1 cellular context compared by ENCODE assay signal in genomic region chr10:389836-390448, GRCh38.
TF ChIP-seq lines count a peak whose summit lies in the region.

No MANE protein-coding gene starts in this region.

TF ChIP-seq in GM23338, 12 proteins besides CTCF, POLR2A, EP300 and RAD21:
- TF ChIP-seq JUNB (IDR thresholded peaks at IDR 0.05; ENCODE audit: unreplicated experiment) (no peak), ZNF331 (CRISPR knock-in tag; IDR thresholded peaks at IDR 0.05; ENCODE audit: low read depth) (no peak), ZNF114 (CRISPR knock-in tag; IDR thresholded peaks at IDR 0.05) (no peak), POLR2AphosphoS5 (IDR thresholded peaks at IDR 0.05; ENCODE audit: low read depth) (no peak), EZH2 (IDR thresholded peaks at IDR 0.05; ENCODE audit: low read depth, unreplicated experiment) (no peak), REST (IDR thresholded peaks at IDR 0.05; ENCODE audit: unreplicated experiment) (no peak), NANOG (IDR thresholded peaks at IDR 0.05; ENCODE audit: borderline replicate concordance) (no peak), CREB1 (CRISPR knock-in tag; IDR thresholded peaks at IDR 0.05; ENCODE audit: low read depth) (no peak), STAT1 (IDR thresholded peaks at IDR 0.05; ENCODE audit: unreplicated experiment) (no peak), EZH2phosphoT487 (IDR thresholded peaks at IDR 0.05; ENCODE audit: unreplicated experiment) (no peak)
- TF ChIP-seq, protein P1, sequence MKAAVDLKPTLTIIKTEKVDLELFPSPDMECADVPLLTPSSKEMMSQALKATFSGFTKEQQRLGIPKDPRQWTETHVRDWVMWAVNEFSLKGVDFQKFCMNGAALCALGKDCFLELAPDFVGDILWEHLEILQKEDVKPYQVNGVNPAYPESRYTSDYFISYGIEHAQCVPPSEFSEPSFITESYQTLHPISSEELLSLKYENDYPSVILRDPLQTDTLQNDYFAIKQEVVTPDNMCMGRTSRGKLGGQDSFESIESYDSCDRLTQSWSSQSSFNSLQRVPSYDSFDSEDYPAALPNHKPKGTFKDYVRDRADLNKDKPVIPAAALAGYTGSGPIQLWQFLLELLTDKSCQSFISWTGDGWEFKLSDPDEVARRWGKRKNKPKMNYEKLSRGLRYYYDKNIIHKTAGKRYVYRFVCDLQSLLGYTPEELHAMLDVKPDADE (IDR thresholded peaks at IDR 0.05): no peak
- TF ChIP-seq, protein P2, sequence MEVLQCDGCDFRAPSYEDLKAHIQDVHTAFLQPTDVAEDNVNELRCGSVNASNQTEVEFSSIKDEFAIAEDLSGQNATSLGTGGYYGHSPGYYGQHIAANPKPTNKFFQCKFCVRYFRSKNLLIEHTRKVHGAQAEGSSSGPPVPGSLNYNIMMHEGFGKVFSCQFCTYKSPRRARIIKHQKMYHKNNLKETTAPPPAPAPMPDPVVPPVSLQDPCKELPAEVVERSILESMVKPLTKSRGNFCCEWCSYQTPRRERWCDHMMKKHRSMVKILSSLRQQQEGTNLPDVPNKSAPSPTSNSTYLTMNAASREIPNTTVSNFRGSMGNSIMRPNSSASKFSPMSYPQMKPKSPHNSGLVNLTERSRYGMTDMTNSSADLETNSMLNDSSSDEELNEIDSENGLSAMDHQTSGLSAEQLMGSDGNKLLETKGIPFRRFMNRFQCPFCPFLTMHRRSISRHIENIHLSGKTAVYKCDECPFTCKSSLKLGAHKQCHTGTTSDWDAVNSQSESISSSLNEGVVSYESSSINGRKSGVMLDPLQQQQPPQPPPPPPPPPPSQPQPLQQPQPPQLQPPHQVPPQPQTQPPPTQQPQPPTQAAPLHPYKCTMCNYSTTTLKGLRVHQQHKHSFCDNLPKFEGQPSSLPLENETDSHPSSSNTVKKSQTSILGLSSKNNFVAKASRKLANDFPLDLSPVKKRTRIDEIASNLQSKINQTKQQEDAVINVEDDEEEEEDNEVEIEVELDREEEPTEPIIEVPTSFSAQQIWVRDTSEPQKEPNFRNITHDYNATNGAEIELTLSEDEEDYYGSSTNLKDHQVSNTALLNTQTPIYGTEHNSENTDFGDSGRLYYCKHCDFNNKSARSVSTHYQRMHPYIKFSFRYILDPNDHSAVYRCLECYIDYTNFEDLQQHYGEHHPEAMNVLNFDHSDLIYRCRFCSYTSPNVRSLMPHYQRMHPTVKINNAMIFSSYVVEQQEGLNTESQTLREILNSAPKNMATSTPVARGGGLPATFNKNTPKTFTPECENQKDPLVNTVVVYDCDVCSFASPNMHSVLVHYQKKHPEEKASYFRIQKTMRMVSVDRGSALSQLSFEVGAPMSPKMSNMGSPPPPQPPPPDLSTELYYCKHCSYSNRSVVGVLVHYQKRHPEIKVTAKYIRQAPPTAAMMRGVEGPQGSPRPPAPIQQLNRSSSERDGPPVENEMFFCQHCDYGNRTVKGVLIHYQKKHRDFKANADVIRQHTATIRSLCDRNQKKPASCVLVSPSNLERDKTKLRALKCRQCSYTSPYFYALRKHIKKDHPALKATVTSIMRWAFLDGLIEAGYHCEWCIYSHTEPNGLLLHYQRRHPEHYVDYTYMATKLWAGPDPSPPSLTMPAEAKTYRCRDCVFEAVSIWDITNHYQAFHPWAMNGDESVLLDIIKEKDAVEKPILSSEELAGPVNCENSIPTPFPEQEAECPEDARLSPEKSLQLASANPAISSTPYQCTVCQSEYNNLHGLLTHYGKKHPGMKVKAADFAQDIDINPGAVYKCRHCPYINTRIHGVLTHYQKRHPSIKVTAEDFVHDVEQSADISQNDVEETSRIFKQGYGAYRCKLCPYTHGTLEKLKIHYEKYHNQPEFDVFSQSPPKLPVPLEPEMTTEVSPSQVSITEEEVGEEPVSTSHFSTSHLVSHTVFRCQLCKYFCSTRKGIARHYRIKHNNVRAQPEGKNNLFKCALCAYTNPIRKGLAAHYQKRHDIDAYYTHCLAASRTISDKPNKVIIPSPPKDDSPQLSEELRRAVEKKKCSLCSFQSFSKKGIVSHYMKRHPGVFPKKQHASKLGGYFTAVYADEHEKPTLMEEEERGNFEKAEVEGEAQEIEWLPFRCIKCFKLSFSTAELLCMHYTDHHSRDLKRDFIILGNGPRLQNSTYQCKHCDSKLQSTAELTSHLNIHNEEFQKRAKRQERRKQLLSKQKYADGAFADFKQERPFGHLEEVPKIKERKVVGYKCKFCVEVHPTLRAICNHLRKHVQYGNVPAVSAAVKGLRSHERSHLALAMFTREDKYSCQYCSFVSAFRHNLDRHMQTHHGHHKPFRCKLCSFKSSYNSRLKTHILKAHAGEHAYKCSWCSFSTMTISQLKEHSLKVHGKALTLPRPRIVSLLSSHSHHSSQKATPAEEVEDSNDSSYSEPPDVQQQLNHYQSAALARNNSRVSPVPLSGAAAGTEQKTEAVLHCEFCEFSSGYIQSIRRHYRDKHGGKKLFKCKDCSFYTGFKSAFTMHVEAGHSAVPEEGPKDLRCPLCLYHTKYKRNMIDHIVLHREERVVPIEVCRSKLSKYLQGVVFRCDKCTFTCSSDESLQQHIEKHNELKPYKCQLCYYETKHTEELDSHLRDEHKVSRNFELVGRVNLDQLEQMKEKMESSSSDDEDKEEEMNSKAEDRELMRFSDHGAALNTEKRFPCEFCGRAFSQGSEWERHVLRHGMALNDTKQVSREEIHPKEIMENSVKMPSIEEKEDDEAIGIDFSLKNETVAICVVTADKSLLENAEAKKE (CRISPR knock-in tag; IDR thresholded peaks at IDR 0.05): no peak
